1 cellular context compared by ENCODE assay signal in the genomic region with DNA sequence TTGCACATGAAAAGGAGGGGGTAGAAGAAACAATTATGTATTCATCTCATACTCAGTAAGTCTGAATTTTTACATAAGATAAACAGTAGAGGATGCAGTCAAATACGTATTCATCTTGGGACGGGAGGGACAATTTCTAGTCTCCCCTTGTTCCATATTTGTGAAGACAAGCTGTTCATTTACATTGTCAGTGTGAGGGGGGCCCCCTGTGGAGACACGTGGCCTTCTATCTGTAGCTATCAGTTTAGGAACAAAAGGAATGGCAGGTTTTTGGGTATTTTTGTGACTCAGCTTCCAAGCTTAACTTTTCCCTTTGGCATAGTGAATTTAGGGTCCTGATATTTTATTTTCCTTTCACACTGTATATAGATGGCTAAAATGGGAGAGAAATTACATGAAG.
TF ChIP-seq lines count a peak whose summit lies in the region.

No MANE protein-coding gene starts in this region.

TF ChIP-seq in SK-N-SH treated with all-trans-retinoic acid at 6 μM for 48 hours, 23 proteins besides CTCF, POLR2A, EP300 and RAD21 (continued from another document):
- TF ChIP-seq, protein P1, sequence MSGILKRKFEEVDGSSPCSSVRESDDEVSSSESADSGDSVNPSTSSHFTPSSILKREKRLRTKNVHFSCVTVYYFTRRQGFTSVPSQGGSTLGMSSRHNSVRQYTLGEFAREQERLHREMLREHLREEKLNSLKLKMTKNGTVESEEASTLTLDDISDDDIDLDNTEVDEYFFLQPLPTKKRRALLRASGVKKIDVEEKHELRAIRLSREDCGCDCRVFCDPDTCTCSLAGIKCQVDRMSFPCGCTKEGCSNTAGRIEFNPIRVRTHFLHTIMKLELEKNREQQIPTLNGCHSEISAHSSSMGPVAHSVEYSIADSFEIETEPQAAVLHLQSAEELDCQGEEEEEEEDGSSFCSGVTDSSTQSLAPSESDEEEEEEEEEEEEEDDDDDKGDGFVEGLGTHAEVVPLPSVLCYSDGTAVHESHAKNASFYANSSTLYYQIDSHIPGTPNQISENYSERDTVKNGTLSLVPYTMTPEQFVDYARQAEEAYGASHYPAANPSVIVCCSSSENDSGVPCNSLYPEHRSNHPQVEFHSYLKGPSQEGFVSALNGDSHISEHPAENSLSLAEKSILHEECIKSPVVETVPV (CRISPR knock-in tag; IDR thresholded peaks at IDR 0.05), result no peak
- TF ChIP-seq GLIS3 (CRISPR knock-in tag; IDR thresholded peaks at IDR 0.05), result no peak
- no peak for TF ChIP-seq ZC3H10 (CRISPR knock-in tag; IDR thresholded peaks at IDR 0.05)
- no peak for TF ChIP-seq SNAI2 (CRISPR knock-in tag; IDR thresholded peaks at IDR 0.05)
- no peak for TF ChIP-seq POU6F1 (CRISPR knock-in tag; IDR thresholded peaks at IDR 0.05; ENCODE audit: borderline replicate concordance, low read depth)
